ENCODE assay signal across 8 cellular contexts in genomic region chrX:110317820-110318663, GRCh38. TPM values are rescaled to one million over a fixed set of nuclear protein-coding genes. Genes with fewer than 3 reads are reported as not detected.
DNase-seq lines count a peak whose midpoint lies in the region; ATAC-seq and TF ChIP-seq lines count a peak whose summit lies in the region.

Gene AMMECR1, minus strand, starts transcription at chrX:110318085. Its CDS starts 14 bp downstream, at chrX:110318071.

- peaks cover 14% of the 10 kb centered on the region for H3K4me1 ChIP-seq in CD4-positive, CD25-positive, alpha-beta regulatory T cell (ENCODE audit: control insufficient read depth, insufficient read depth, low read length, poor library complexity, severe bottlenecking)
- no peaks in the 10 kb centered on the region for H3K4me1 ChIP-seq in ectodermal cell (ENCODE audit: control insufficient read depth, insufficient read depth, low read length)

- intact Hi-C loops in activated CD8-positive, alpha-beta T cell treated with anti-CD3 and anti-CD28 coated beads for 36 hours (cut with micrococcal nuclease): loop anchor here (10.0 kb wide), 1 partner anchor 153 kb away; no protein-coding TSS in a partner anchor

- H3K27me3 ChIP-seq in CD4-positive, CD25-positive, alpha-beta regulatory T cell (ENCODE audit: control insufficient read depth, insufficient read depth, low read length): no peaks in the 10 kb centered on the region
- peaks cover 7% of the 10 kb centered on the region for H3K27me3 ChIP-seq in ectodermal cell (ENCODE audit: control insufficient read depth, insufficient read depth, low read length, poor library complexity, severe bottlenecking)

- H3K4me3 Mint-ChIP-seq in CD4-positive, CD25-positive, alpha-beta regulatory T cell: peak within 1 kb of the TSS; percentile 94 to 97 (median 95)
- peak within 1 kb of the TSS; percentile 91 for H3K4me3 Mint-ChIP-seq in activated CD8-positive, alpha-beta T cell treated with anti-CD3 and anti-CD28 coated beads for 36 hours

- ATAC-seq in CD4-positive, CD25-positive, alpha-beta regulatory T cell (ENCODE audit: low read depth in 2 of 2): peak; percentile 90 to 91
- ATAC-seq in GM19452 (IDR thresholded peaks at IDR 0.05; ENCODE audit: unreplicated experiment) (peak; percentile 73), HG03571 (IDR thresholded peaks at IDR 0.05; ENCODE audit: unreplicated experiment) (peak; percentile 75)
- peak; percentile 85 for ATAC-seq in activated CD8-positive, alpha-beta T cell treated with anti-CD3 and anti-CD28 coated beads for 36 hours

- H3K36me3 Mint-ChIP-seq in CD4-positive, CD25-positive, alpha-beta regulatory T cell: no peaks in the 10 kb centered on the region
- no peaks in the 10 kb centered on the region for H3K36me3 Mint-ChIP-seq in activated CD8-positive, alpha-beta T cell treated with anti-CD3 and anti-CD28 coated beads for 36 hours (ENCODE audit: low read depth)

- no peaks in the 10 kb centered on the region for H3K36me3 ChIP-seq in CD4-positive, CD25-positive, alpha-beta regulatory T cell (ENCODE audit: control insufficient read depth, insufficient read depth, low read length)
- no peaks in the 10 kb centered on the region for H3K36me3 ChIP-seq in ectodermal cell (ENCODE audit: control insufficient read depth, insufficient read depth, low read length)

- peaks cover 5 to 30% (median 28%) of the 10 kb centered on the region in 4 donors for H3K4me1 Mint-ChIP-seq in CD4-positive, CD25-positive, alpha-beta regulatory T cell
- H3K4me1 Mint-ChIP-seq in activated CD8-positive, alpha-beta T cell treated with anti-CD3 and anti-CD28 coated beads for 36 hours (ENCODE audit: low read depth): peaks cover 35% of the 10 kb centered on the region

- TF ChIP-seq CTCF in activated CD8-positive, alpha-beta T cell treated with anti-CD3 and anti-CD28 coated beads for 36 hours (IDR thresholded peaks at IDR 0.05): no peak

- peak; percentile 76 to 87 (median 81) for DNase-seq in CD4-positive, CD25-positive, alpha-beta regulatory T cell
- DNase-seq in NCI-H82 (lab: John Stamatoyannopoulos, UW): peak; percentile 89
- DNase-seq in activated CD8-positive, alpha-beta T cell treated with anti-CD3 and anti-CD28 coated beads for 36 hours: peak; percentile 84
- peak; percentile 69 for DNase-seq in medulla oblongata (ENCODE audit: extremely low spot score)
- DNase-seq in stimulated activated CD4-positive, alpha-beta T cell treated with anti-CD3 and anti-CD28 coated beads, TNF-alpha, amount 100 ng/mL, for 4 hours (ENCODE audit: low read depth in 3 of 3): peak; percentile 48 to 61 (median 61)

- POLR2A ChIA-PET in activated CD8-positive, alpha-beta T cell treated with anti-CD3 and anti-CD28 coated beads for 36 hours (lab: Charles Lee): interaction anchor here (1.0 to 1.5 kb wide), 5 partner anchors 11 to 171 kb away, joined by 3 to 5 read pairs (median 4); no protein-coding TSS in a partner anchor

- H3K4me3 ChIP-seq in CD4-positive, CD25-positive, alpha-beta regulatory T cell (ENCODE audit: low read depth, low read length): peak within 1 kb of the TSS; percentile 92
- peak within 1 kb of the TSS; percentile 69 for H3K4me3 ChIP-seq in ectodermal cell (ENCODE audit: insufficient read depth, low read depth, low read length)

- H3K27ac Mint-ChIP-seq in CD4-positive, CD25-positive, alpha-beta regulatory T cell: peak within 1 kb of the TSS; percentile 92 to 96 (median 92)
- H3K27ac Mint-ChIP-seq in activated CD8-positive, alpha-beta T cell treated with anti-CD3 and anti-CD28 coated beads for 36 hours: peak within 1 kb of the TSS; percentile 98

- H3K9me3 ChIP-seq in CD4-positive, CD25-positive, alpha-beta regulatory T cell (ENCODE audit: control insufficient read depth in 2 of 2, low read length in 2 of 2): no peaks in the 10 kb centered on the region
- H3K9me3 ChIP-seq in ectodermal cell (ENCODE audit: control insufficient read depth, low read length): no peaks in the 10 kb centered on the region

- H3K27ac ChIP-seq in CD4-positive, CD25-positive, alpha-beta regulatory T cell (ENCODE audit: insufficient read depth, low read length, poor library complexity, severe bottlenecking): peak within 1 kb of the TSS; percentile 81
- H3K27ac ChIP-seq in ectodermal cell (ENCODE audit: insufficient read depth, low read depth, low read length, poor library complexity, severe bottlenecking): no peak within 1 kb of the TSS

- H3K27me3 Mint-ChIP-seq in CD4-positive, CD25-positive, alpha-beta regulatory T cell: peaks cover 5% of the 10 kb centered on the region
- H3K27me3 Mint-ChIP-seq in activated CD8-positive, alpha-beta T cell treated with anti-CD3 and anti-CD28 coated beads for 36 hours: no peaks in the 10 kb centered on the region

- 1 to 2% methylated on average over 73 to 78 of the region's 78 CpGs for WGBS in ectodermal cell, 2 experiments

- no peaks in the 10 kb centered on the region for H3K9me3 Mint-ChIP-seq in CD4-positive, CD25-positive, alpha-beta regulatory T cell
- H3K9me3 Mint-ChIP-seq in activated CD8-positive, alpha-beta T cell treated with anti-CD3 and anti-CD28 coated beads for 36 hours: no peaks in the 10 kb centered on the region

- CTCF ChIA-PET in activated CD8-positive, alpha-beta T cell treated with anti-CD3 and anti-CD28 coated beads for 36 hours (lab: Charles Lee): interaction anchor here (0.5 to 1.6 kb wide), 5 partner anchors 12 to 172 kb away, joined by 3 to 4 read pairs (median 3); no protein-coding TSS in a partner anchor

RNA-seq across cellular contexts. Expression of gene AMMECR1, which starts in this region (rescaled TPM):
- total RNA-seq in CD4-positive, CD25-positive, alpha-beta regulatory T cell: 23.1 TPM
- 10 to 100 TPM; 11.0 to 16.1 (median 15.3) TPM for polyA plus RNA-seq in CD4-positive, CD25-positive, alpha-beta regulatory T cell
- total RNA-seq in activated CD8-positive, alpha-beta T cell treated with anti-CD3 and anti-CD28 coated beads for 36 hours: 1 to 10 TPM; 7.6 to 8.4 TPM
- polyA plus RNA-seq in ectodermal cell (2013, experiment 1 of 4): 12.7 TPM
- 12.5 TPM for polyA plus RNA-seq in ectodermal cell (2013, experiment 2 of 4)
- 8.9 TPM for polyA plus RNA-seq in ectodermal cell (2013, experiment 3 of 4)
- polyA plus RNA-seq in ectodermal cell (2013, experiment 4 of 4): 10.1 TPM
